8 cellular contexts compared by ENCODE assay signal in genomic region chr4:174631901-174632758, GRCh38.
A peak's percentile ranks its signal among the peaks of the same experiment; 100 is the strongest.
DNase-seq lines count a peak whose midpoint lies in the region; ATAC-seq, FAIRE-seq and TF ChIP-seq lines count a peak whose summit lies in the region.

No MANE protein-coding gene starts in this region.

- TF ChIP-seq POLR2A in GM12892 (IDR thresholded peaks at IDR 0.05; ENCODE audit: low read depth, low read length) = no peak

- ATAC-seq in HG02938 (IDR thresholded peaks at IDR 0.05; ENCODE audit: unreplicated experiment) = peak; percentile 77

- no peak for FAIRE-seq in GM12892 (lab: Jason Lieb, UNC)

- peak; percentile 50; the same call in 1 of the 2 replicates for TF ChIP-seq CTCF in GM12875 (IDR thresholded peaks at IDR 0.05; ENCODE audit: borderline replicate concordance, insufficient read depth, low read depth, low read length)

- DNase-seq in AG08395 (ENCODE audit: low spot score) = peak; percentile 47
- peak; percentile 5 for DNase-seq in NCI-H510A (lab: John Stamatoyannopoulos, UW)
- peak; percentile 1 for DNase-seq in central memory CD4-positive, alpha-beta T cell
- DNase-seq in lung microvascular endothelial cell (ENCODE audit: low read depth in 2 of 2) = peak; percentile 20 to 33
- no peak for DNase-seq in GM19240 (ENCODE audit: insufficient read length, low spot score)
- DNase-seq in GM12892 (ENCODE audit: insufficient read length) = no peak

- no peak overlapping the region for H3K4me3 ChIP-seq in GM12875 (ENCODE audit: low read depth, low read length)

Comparison
In these comparisons a context has a peak if more than half of its experiments do, and no peak if none do; other contexts are left out.
1. DNase-seq: peak in AG08395 (single experiment), NCI-H510A (single experiment), central memory CD4-positive, alpha-beta T cell (single experiment) and lung microvascular endothelial cell (2 of 2); none in GM19240 (single experiment) and GM12892 (single experiment).